15 cellular contexts compared by ENCODE assay signal in genomic region chr12:121975029-121975428, GRCh38. TPM values are rescaled to one million over a fixed set of nuclear protein-coding genes. Genes with fewer than 3 reads are reported as not detected.
A peak's percentile ranks its signal among the peaks of the same experiment; 100 is the strongest.
DNase-seq lines count a peak whose midpoint lies in the region; ATAC-seq and TF ChIP-seq lines count a peak whose summit lies in the region.
"Had no signal": no experiment of that assay in that cellular context is flagged by ENCODE, and none has a peak within 500 bp of the region (broad histone marks: within the 10 kb centered on the region; RNA-seq: fewer than 3 reads in every experiment).

No MANE protein-coding gene starts in this region.

- intact Hi-C loops in left ventricle myocardium inferior (cut with micrococcal nuclease) = no loop called here
- intact Hi-C loops in cardiac septum (cut with DNase I) = no loop called here
- intact Hi-C loops in naive thymus-derived CD4-positive, alpha-beta T cell (cut with micrococcal nuclease) = no loop called here

- H3K9me3 Mint-ChIP-seq in naive thymus-derived CD4-positive, alpha-beta T cell = peaks cover 0 to 27% (median 6%) of the 10 kb centered on the region in 11 donors

- DNase-seq in left ventricle myocardium inferior (no peak), cardiac septum (ENCODE audit: low spot score) (no peak), GM10248 (ENCODE audit: extremely low spot score) (peak; percentile 1), left kidney (ENCODE audit: low read depth, low spot score) (peak; percentile 55), NCI-H1105 treated with DMSO at 0.1 percent for 48 hours (lab: John Stamatoyannopoulos, UW) (no peak), NCI-H1048 (lab: John Stamatoyannopoulos, UW) (no peak)
- no peak for DNase-seq in naive thymus-derived CD4-positive, alpha-beta T cell
- DNase-seq: ACHN; Caco-2; CD8-positive, alpha-beta T cell; DMS53; GF-D8 had no signal

- peaks cover 11% of the 10 kb centered on the region for H3K9me3 ChIP-seq in left ventricle myocardium inferior (replicated peaks)
- no peaks in the 10 kb centered on the region for H3K9me3 ChIP-seq in skeletal muscle tissue (ENCODE audit: control insufficient read depth in 3 of 3, low read length in 3 of 3)
- H3K9me3 ChIP-seq in naive thymus-derived CD4-positive, alpha-beta T cell (ENCODE audit: control insufficient read depth in 2 of 3, low read length in 3 of 3) = no peaks in the 10 kb centered on the region

- no peak overlapping the region for H3K27ac Mint-ChIP-seq in naive thymus-derived CD4-positive, alpha-beta T cell
- H3K27ac Mint-ChIP-seq: B cell; CD14-positive monocyte; CD8-positive, alpha-beta T cell had no signal

- no peaks in the 10 kb centered on the region for H3K36me3 ChIP-seq in left ventricle myocardium inferior
- no peaks in the 10 kb centered on the region for H3K36me3 ChIP-seq in skeletal muscle tissue (ENCODE audit: control insufficient read depth in 3 of 3, insufficient read depth in 3 of 3, low read length in 3 of 3)
- H3K36me3 ChIP-seq in naive thymus-derived CD4-positive, alpha-beta T cell (ENCODE audit: control insufficient read depth in 2 of 3, insufficient read depth in 3 of 3, low read length in 3 of 3) = no peaks in the 10 kb centered on the region

- H3K4me3 Mint-ChIP-seq in naive thymus-derived CD4-positive, alpha-beta T cell = no peak overlapping the region
- H3K4me3 Mint-ChIP-seq: B cell; CD14-positive monocyte; CD8-positive, alpha-beta T cell had no signal

- POLR2A ChIA-PET in GM10248 (lab: Yijun Ruan, JAX) = no interaction called here
- POLR2A ChIA-PET in naive thymus-derived CD4-positive, alpha-beta T cell (lab: Charles Lee) = no interaction called here

- H3K36me3 Mint-ChIP-seq in naive thymus-derived CD4-positive, alpha-beta T cell = peaks cover 5 to 7% (median 6%) of the 10 kb centered on the region in 5 donors
- H3K36me3 Mint-ChIP-seq: CD14-positive monocyte had no signal

- TF ChIP-seq CTCF in left ventricle myocardium inferior (IDR thresholded peaks at IDR 0.05; ENCODE audit: borderline replicate concordance) = no peak
- no peak for TF ChIP-seq CTCF in GM10248 (IDR thresholded peaks at IDR 0.05; ENCODE audit: control extremely low read depth, extremely low read depth, low read depth, missing control alignments)

- peaks cover 33% of the 10 kb centered on the region for H3K4me1 ChIP-seq in left ventricle myocardium inferior
- H3K4me1 ChIP-seq in skeletal muscle tissue (ENCODE audit: control insufficient read depth in 3 of 3, insufficient read depth in 3 of 3, low read length in 3 of 3) = peaks cover 9 to 20% (median 16%) of the 10 kb centered on the region in 3 donors
- H3K4me1 ChIP-seq in naive thymus-derived CD4-positive, alpha-beta T cell (ENCODE audit: control insufficient read depth in 2 of 2, insufficient read depth in 2 of 2, low read length in 2 of 2) = no peaks in the 10 kb centered on the region
- H3K4me1 ChIP-seq: Caco-2 had no signal

- peaks cover 0 to 3% (median 0%) of the 10 kb centered on the region in 5 donors for H3K27me3 Mint-ChIP-seq in naive thymus-derived CD4-positive, alpha-beta T cell
- H3K27me3 Mint-ChIP-seq: B cell had no signal

- CTCF ChIA-PET in GM10248 (lab: Yijun Ruan, JAX) = no interaction called here
- CTCF ChIA-PET in naive thymus-derived CD4-positive, alpha-beta T cell (lab: Charles Lee) = no interaction called here

- no peak overlapping the region for H3K4me3 ChIP-seq in left ventricle myocardium inferior
- no peak overlapping the region for H3K4me3 ChIP-seq in skeletal muscle tissue (ENCODE audit: low read length in 3 of 3)
- H3K4me3 ChIP-seq in naive thymus-derived CD4-positive, alpha-beta T cell (ENCODE audit: low read length) = no peak overlapping the region

- H3K27ac ChIP-seq in left ventricle myocardium inferior (replicated peaks) (peak overlapping the region; percentile 30), skeletal muscle tissue (ENCODE audit: low read depth, low read length) (peak overlapping the region; percentile 14)
- H3K27ac ChIP-seq in naive thymus-derived CD4-positive, alpha-beta T cell (ENCODE audit: low read depth, low read length) = no peak overlapping the region

- H3K4me1 Mint-ChIP-seq in naive thymus-derived CD4-positive, alpha-beta T cell = peaks cover 0 to 5% (median 0%) of the 10 kb centered on the region in 7 donors

- no peak for ATAC-seq in naive thymus-derived CD4-positive, alpha-beta T cell
- ATAC-seq: CD8-positive, alpha-beta T cell had no signal

- H3K27me3 ChIP-seq in left ventricle myocardium inferior (ENCODE audit: low read depth) (no peaks in the 10 kb centered on the region), skeletal muscle tissue (ENCODE audit: control insufficient read depth in 3 of 3, insufficient read depth in 3 of 3, low read length in 3 of 3) (no peaks in the 10 kb centered on the region)
- no peaks in the 10 kb centered on the region for H3K27me3 ChIP-seq in naive thymus-derived CD4-positive, alpha-beta T cell (ENCODE audit: control insufficient read depth in 2 of 2, insufficient read depth in 2 of 2, low read length in 2 of 2)

- H3K9ac ChIP-seq in skeletal muscle tissue (ENCODE audit: low read depth in 1 of 3, low read length in 3 of 3) = no peak overlapping the region

RNA-seq across cellular contexts. Expression of gene BCL7A, which starts 46.7 kb away (rescaled TPM):
- 11.2 TPM for total RNA-seq in left ventricle myocardium inferior
- total RNA-seq in cardiac septum = 18.2 TPM
- total RNA-seq in skeletal muscle tissue = 9.4 TPM
- 1 to 10 TPM; 4.1 to 6.6 (median 5.4) TPM for total RNA-seq in naive thymus-derived CD4-positive, alpha-beta T cell
- polyA plus RNA-seq in naive thymus-derived CD4-positive, alpha-beta T cell = 10 to 100 TPM in 1 of 2 donors, 1 to 10 TPM in 1; 4.0 to 11.9 TPM

RNA-seq across cellular contexts. Expression of gene CFAP251, which starts 56.6 kb away (rescaled TPM):
- total RNA-seq in left ventricle myocardium inferior (0.91 TPM), cardiac septum (3.8 TPM), skeletal muscle tissue (2.6 TPM)
- total RNA-seq in naive thymus-derived CD4-positive, alpha-beta T cell = 1 to 10 TPM in 2 of 5 experiments, under 1 TPM in 3; 0.38 to 1.5 (median 0.88) TPM
- not detected for polyA plus RNA-seq in naive thymus-derived CD4-positive, alpha-beta T cell

Comparison
In these comparisons a context has a peak if more than half of its experiments do, and no peak if none do; other contexts are left out.
1. DNase-seq: peak in GM10248 (single experiment) and left kidney (single experiment); none in left ventricle myocardium inferior (single experiment), cardiac septum (single experiment), NCI-H1105 treated with DMSO at 0.1 percent for 48 hours (single experiment), naive thymus-derived CD4-positive, alpha-beta T cell (0 of 9) and NCI-H1048 (single experiment).